Comparison of ENCODE assay signal across 14 cellular contexts in the genomic region with DNA sequence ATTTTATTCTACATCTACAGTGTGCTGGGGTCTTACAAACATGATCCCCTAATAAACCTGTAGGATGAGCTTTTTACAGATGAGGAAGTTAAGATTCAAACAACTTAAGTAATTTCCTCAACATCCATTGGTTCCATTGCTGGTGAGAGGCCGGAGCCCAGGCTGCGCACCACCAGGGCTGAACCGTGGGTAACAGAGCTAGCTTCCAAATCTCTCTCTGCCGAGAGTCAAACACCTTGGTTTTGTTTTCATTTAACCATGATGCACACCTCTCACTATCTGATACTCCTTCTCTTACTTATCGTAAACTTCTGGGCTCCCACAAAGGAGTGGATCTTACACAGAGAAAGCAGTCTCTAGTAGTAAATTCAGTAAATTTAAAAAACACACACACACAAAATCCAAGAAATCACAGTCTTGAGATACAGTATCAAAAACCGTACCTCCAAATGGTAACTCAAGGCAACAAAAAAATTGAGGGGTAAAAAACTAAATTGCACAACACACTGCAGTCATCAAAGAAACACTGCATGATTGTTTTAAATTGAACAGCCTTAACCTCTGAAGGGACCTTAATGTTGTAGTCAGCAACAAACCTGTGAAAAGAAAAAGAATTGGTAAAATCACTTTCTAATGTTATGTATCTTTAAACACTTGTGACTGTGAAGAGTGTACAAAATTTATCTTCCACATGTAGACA. TPM values are rescaled to one million over a fixed set of nuclear protein-coding genes. Genes with fewer than 3 reads are reported as not detected.
DNase-seq lines count a peak whose midpoint lies in the region; ATAC-seq and TF ChIP-seq lines count a peak whose summit lies in the region.
"Had no signal": no experiment of that assay in that cellular context is flagged by ENCODE, and none has a peak within 500 bp of the region (broad histone marks: within the 10 kb centered on the region; RNA-seq: fewer than 3 reads in every experiment).

No MANE protein-coding gene starts in this region.

- no peak for ATAC-seq in esophagus mucosa
- no peak for ATAC-seq in HG03457 (IDR thresholded peaks at IDR 0.05; ENCODE audit: unreplicated experiment)

- H3K9me3 ChIP-seq in HUES6 (ENCODE audit: control insufficient read depth, insufficient read depth, low read depth, low read length) (no peaks in the 10 kb centered on the region), SJSA1 (replicated peaks) (no peaks in the 10 kb centered on the region), stomach smooth muscle (ENCODE audit: control insufficient read depth in 2 of 2, low read length in 2 of 2) (no peaks in the 10 kb centered on the region)

- H3K4me1 Mint-ChIP-seq in glutamatergic neuron (ENCODE audit: low read depth, unreplicated experiment) = peaks cover 59% of the 10 kb centered on the region
- H3K4me1 Mint-ChIP-seq in activated CD4-positive, alpha-beta memory T cell treated with anti-CD3 and anti-CD28 coated beads, Interleukin-2, amount 10 ng/mL, durations not matched to agents 7 days and 5 days = peaks cover 31% of the 10 kb centered on the region

- H3K4me3 ChIP-seq in HUES6 (ENCODE audit: low read depth, low read length) = no peak overlapping the region
- no peak overlapping the region for H3K4me3 ChIP-seq in SJSA1
- no peak overlapping the region for H3K4me3 ChIP-seq in stomach smooth muscle (ENCODE audit: low read length in 2 of 2)

- peaks cover 11% of the 10 kb centered on the region for H3K27me3 Mint-ChIP-seq in glutamatergic neuron (ENCODE audit: unreplicated experiment)
- no peaks in the 10 kb centered on the region for H3K27me3 Mint-ChIP-seq in activated CD4-positive, alpha-beta memory T cell treated with anti-CD3 and anti-CD28 coated beads, Interleukin-2, amount 10 ng/mL, durations not matched to agents 7 days and 5 days
- H3K27me3 Mint-ChIP-seq: CD4-positive, alpha-beta T cell had no signal

- peak overlapping the region; percentile 63 for H3K4me3 Mint-ChIP-seq in glutamatergic neuron (ENCODE audit: unreplicated experiment)
- H3K4me3 Mint-ChIP-seq in activated CD4-positive, alpha-beta memory T cell treated with anti-CD3 and anti-CD28 coated beads, Interleukin-2, amount 10 ng/mL, durations not matched to agents 7 days and 5 days = no peak overlapping the region

- H3K9ac ChIP-seq in HUES6 (ENCODE audit: low read length) (no peak overlapping the region), stomach smooth muscle (ENCODE audit: low read length in 2 of 2) (peak overlapping the region in 1 of 2 donors; percentile 18)

- H3K27ac ChIP-seq in HUES6 (ENCODE audit: low read depth, low read length) (0 out of 2 replicates have a peak overlapping the region, but pooled peaks have one; percentile 9), SJSA1 (peak overlapping the region; percentile 42; the same call in 1 of the 2 replicates), stomach smooth muscle (ENCODE audit: low read length) (peak overlapping the region; percentile 3)

- H3K4me1 ChIP-seq in HUES6 (ENCODE audit: control insufficient read depth, insufficient read depth, low read length) (peaks cover 17% of the 10 kb centered on the region; the same call in 1 of the 2 replicates), SJSA1 (replicated peaks) (peaks cover 41% of the 10 kb centered on the region), stomach smooth muscle (ENCODE audit: control insufficient read depth, insufficient read depth, low read length) (peaks cover 12% of the 10 kb centered on the region)

- H3K36me3 Mint-ChIP-seq in glutamatergic neuron (ENCODE audit: unreplicated experiment) = no peaks in the 10 kb centered on the region
- H3K36me3 Mint-ChIP-seq in activated CD4-positive, alpha-beta memory T cell treated with anti-CD3 and anti-CD28 coated beads, Interleukin-2, amount 10 ng/mL, durations not matched to agents 7 days and 5 days (ENCODE audit: low read depth) = peaks cover 5% of the 10 kb centered on the region

- H3K9me3 Mint-ChIP-seq in glutamatergic neuron (ENCODE audit: unreplicated experiment) = peaks cover 14% of the 10 kb centered on the region
- H3K9me3 Mint-ChIP-seq in activated CD4-positive, alpha-beta memory T cell treated with anti-CD3 and anti-CD28 coated beads, Interleukin-2, amount 10 ng/mL, durations not matched to agents 7 days and 5 days = no peaks in the 10 kb centered on the region
- H3K9me3 Mint-ChIP-seq: CD4-positive, alpha-beta T cell had no signal

- POLR2A ChIA-PET in activated CD4-positive, alpha-beta memory T cell treated with anti-CD3 and anti-CD28 coated beads, Interleukin-2, amount 10 ng/mL, durations not matched to agents 7 days and 5 days (lab: Charles Lee) = no interaction called here

- H3K27me3 ChIP-seq in HUES6 (ENCODE audit: control insufficient read depth, insufficient read depth, low read length) = no peaks in the 10 kb centered on the region
- no peaks in the 10 kb centered on the region for H3K27me3 ChIP-seq in SJSA1 (replicated peaks)
- no peaks in the 10 kb centered on the region for H3K27me3 ChIP-seq in stomach smooth muscle (ENCODE audit: control insufficient read depth in 1 of 2, insufficient read depth in 2 of 2, low read length in 2 of 2)

- no peak for TF ChIP-seq CTCF in glutamatergic neuron (IDR thresholded peaks at IDR 0.05; ENCODE audit: partially characterized antibody, unreplicated experiment)

- CTCF ChIA-PET in activated CD4-positive, alpha-beta memory T cell treated with anti-CD3 and anti-CD28 coated beads, Interleukin-2, amount 10 ng/mL, durations not matched to agents 7 days and 5 days (lab: Charles Lee) = no interaction called here

- H3K27ac Mint-ChIP-seq in glutamatergic neuron (ENCODE audit: unreplicated experiment) = peak overlapping the region; percentile 60
- no peak overlapping the region for H3K27ac Mint-ChIP-seq in activated CD4-positive, alpha-beta memory T cell treated with anti-CD3 and anti-CD28 coated beads, Interleukin-2, amount 10 ng/mL, durations not matched to agents 7 days and 5 days

- DNase-seq in SJSA1 (ENCODE audit: low read depth in 1 of 2, low spot score in 2 of 2) (no peak), glutamatergic neuron (no peak)
- DNase-seq in activated CD4-positive, alpha-beta memory T cell treated with anti-CD3 and anti-CD28 coated beads, Interleukin-2, amount 10 ng/mL, durations not matched to agents 7 days and 5 days = no peak
- DNase-seq: aorta; CD4-positive, alpha-beta T cell; GDM1; GOT3; NCI-H187; NCI-H526; T1000 had no signal

- no peaks in the 10 kb centered on the region for H3K36me3 ChIP-seq in HUES6 (ENCODE audit: control insufficient read depth, insufficient read depth, low read length)
- H3K36me3 ChIP-seq in SJSA1 = no peaks in the 10 kb centered on the region
- H3K36me3 ChIP-seq in stomach smooth muscle (ENCODE audit: control insufficient read depth in 2 of 2, insufficient read depth in 2 of 2, low read length in 2 of 2) = no peaks in the 10 kb centered on the region

RNA-seq across cellular contexts. Expression of a gene that starts 20.5 kb away (rescaled TPM):
- total RNA-seq in SJSA1 (2014; rRNA removed; shearing (Covaris generic)) = 85.5 and 109 TPM in 2 replicates
- total RNA-seq in glutamatergic neuron (ENCODE audit: unreplicated experiment) (24.1 TPM), esophagus mucosa (20.8 TPM)
- total RNA-seq in activated CD4-positive, alpha-beta memory T cell treated with anti-CD3 and anti-CD28 coated beads, Interleukin-2, amount 10 ng/mL, durations not matched to agents 7 days and 5 days = 10 to 100 TPM; 18.9 to 19.9 TPM
